1 cellular context compared by ENCODE assay signal in the genomic region with DNA sequence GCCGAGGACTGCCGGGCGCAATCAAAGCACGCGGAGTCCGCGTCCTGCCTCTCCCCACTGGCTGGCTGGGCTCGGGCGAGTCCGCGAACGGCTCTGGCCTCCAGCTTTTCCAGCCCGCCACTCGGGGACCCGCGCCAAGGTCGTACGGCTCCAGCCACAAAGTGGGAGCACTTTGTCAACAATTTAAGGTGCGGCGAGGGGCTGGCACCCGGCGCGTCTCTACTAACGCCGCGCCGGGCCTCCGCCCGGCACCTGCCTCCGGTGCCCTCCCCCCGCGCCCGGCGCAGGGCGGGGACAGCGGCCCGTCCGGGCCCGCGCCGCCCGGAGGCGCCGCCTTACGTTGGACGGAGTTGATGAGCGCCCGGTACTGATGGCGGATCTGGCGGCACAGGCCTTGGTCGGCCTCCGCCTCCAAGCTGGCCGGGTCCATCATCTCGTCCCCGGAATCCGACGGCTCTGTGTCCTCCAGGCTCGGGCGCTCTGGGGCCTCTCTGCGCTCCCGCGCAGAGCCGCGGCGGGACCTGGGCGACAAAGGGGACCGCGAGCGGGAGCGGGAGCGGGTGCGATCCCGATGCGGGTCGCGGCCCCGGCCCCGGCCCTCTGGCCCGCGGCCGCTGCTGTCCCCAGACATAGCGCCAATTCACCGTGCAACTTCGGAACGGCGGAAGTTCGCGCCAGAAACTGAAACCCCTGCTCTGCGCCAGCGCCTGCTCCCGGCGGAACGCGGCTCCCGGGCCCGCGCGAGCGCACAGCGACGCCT.
A peak's percentile ranks its signal among the peaks of the same experiment; 100 is the strongest.
TF ChIP-seq lines count a peak whose summit lies in the region.

A gene with protein sequence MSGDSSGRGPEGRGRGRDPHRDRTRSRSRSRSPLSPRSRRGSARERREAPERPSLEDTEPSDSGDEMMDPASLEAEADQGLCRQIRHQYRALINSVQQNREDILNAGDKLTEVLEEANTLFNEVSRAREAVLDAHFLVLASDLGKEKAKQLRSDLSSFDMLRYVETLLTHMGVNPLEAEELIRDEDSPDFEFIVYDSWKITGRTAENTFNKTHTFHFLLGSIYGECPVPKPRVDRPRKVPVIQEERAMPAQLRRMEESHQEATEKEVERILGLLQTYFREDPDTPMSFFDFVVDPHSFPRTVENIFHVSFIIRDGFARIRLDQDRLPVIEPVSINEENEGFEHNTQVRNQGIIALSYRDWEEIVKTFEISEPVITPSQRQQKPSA (minus strand): TSS at position 683 of the 760 bp plus-strand sequence. CDS start 52 bp downstream, at position 631.

TF ChIP-seq in HEK293, 187 proteins besides CTCF, POLR2A, EP300 and RAD21 (continued from another document and continues in another):
- TF ChIP-seq ZNF521 (tag by site-specific recombination; IDR thresholded peaks at IDR 0.05): no peak
- no peak for TF ChIP-seq ZNF10 (tag by site-specific recombination; IDR thresholded peaks at IDR 0.05)
- no peak for TF ChIP-seq ZNF555 (tag by site-specific recombination; conservative IDR thresholded peaks at IDR 0.05)
- TF ChIP-seq ZNF777 (tag by site-specific recombination; IDR thresholded peaks at IDR 0.05; ENCODE audit: borderline replicate concordance): no peak
- no peak for TF ChIP-seq HOXC10 (CRISPR knock-in tag; IDR thresholded peaks at IDR 0.05)
- TF ChIP-seq, protein P1, sequence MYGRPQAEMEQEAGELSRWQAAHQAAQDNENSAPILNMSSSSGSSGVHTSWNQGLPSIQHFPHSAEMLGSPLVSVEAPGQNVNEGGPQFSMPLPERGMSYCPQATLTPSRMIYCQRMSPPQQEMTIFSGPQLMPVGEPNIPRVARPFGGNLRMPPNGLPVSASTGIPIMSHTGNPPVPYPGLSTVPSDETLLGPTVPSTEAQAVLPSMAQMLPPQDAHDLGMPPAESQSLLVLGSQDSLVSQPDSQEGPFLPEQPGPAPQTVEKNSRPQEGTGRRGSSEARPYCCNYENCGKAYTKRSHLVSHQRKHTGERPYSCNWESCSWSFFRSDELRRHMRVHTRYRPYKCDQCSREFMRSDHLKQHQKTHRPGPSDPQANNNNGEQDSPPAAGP (tag by site-specific recombination; IDR thresholded peaks at IDR 0.05): no peak
- no peak for TF ChIP-seq ZNF785 (tag by site-specific recombination; IDR thresholded peaks at IDR 0.05)
- no peak for TF ChIP-seq OVOL3 (tag by site-specific recombination; IDR thresholded peaks at IDR 0.05)
- no peak for TF ChIP-seq ZNF404 (tag by site-specific recombination; IDR thresholded peaks at IDR 0.05)
- TF ChIP-seq, protein P2, sequence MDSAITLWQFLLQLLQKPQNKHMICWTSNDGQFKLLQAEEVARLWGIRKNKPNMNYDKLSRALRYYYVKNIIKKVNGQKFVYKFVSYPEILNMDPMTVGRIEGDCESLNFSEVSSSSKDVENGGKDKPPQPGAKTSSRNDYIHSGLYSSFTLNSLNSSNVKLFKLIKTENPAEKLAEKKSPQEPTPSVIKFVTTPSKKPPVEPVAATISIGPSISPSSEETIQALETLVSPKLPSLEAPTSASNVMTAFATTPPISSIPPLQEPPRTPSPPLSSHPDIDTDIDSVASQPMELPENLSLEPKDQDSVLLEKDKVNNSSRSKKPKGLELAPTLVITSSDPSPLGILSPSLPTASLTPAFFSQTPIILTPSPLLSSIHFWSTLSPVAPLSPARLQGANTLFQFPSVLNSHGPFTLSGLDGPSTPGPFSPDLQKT (IDR thresholded peaks at IDR 0.05; ENCODE audit: borderline replicate concordance, low read depth, low read length): no peak
- TF ChIP-seq ZBTB17 (tag by site-specific recombination; IDR thresholded peaks at IDR 0.05): peak; percentile 21; the same call in 1 of the 2 replicates
- TF ChIP-seq, protein P3, sequence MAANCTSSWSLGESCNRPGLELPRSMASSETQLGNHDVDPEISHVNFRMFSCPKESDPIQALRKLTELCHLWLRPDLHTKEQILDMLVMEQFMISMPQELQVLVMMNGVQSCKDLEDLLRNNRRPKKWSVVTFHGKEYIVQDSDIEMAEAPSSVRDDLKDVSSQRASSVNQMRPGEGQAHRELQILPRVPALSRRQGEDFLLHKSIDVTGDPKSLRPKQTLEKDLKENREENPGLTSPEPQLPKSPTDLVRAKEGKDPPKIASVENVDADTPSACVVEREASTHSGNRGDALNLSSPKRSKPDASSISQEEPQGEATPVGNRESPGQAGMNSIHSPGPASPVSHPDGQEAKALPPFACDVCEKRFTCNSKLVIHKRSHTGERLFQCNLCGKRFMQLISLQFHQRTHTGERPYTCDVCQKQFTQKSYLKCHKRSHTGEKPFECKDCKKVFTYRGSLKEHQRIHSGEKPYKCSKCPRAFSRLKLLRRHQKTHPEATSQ (tag by site-specific recombination; IDR thresholded peaks at IDR 0.05): no peak; the same call in 1 of the 2 replicates
- TF ChIP-seq, protein P4, sequence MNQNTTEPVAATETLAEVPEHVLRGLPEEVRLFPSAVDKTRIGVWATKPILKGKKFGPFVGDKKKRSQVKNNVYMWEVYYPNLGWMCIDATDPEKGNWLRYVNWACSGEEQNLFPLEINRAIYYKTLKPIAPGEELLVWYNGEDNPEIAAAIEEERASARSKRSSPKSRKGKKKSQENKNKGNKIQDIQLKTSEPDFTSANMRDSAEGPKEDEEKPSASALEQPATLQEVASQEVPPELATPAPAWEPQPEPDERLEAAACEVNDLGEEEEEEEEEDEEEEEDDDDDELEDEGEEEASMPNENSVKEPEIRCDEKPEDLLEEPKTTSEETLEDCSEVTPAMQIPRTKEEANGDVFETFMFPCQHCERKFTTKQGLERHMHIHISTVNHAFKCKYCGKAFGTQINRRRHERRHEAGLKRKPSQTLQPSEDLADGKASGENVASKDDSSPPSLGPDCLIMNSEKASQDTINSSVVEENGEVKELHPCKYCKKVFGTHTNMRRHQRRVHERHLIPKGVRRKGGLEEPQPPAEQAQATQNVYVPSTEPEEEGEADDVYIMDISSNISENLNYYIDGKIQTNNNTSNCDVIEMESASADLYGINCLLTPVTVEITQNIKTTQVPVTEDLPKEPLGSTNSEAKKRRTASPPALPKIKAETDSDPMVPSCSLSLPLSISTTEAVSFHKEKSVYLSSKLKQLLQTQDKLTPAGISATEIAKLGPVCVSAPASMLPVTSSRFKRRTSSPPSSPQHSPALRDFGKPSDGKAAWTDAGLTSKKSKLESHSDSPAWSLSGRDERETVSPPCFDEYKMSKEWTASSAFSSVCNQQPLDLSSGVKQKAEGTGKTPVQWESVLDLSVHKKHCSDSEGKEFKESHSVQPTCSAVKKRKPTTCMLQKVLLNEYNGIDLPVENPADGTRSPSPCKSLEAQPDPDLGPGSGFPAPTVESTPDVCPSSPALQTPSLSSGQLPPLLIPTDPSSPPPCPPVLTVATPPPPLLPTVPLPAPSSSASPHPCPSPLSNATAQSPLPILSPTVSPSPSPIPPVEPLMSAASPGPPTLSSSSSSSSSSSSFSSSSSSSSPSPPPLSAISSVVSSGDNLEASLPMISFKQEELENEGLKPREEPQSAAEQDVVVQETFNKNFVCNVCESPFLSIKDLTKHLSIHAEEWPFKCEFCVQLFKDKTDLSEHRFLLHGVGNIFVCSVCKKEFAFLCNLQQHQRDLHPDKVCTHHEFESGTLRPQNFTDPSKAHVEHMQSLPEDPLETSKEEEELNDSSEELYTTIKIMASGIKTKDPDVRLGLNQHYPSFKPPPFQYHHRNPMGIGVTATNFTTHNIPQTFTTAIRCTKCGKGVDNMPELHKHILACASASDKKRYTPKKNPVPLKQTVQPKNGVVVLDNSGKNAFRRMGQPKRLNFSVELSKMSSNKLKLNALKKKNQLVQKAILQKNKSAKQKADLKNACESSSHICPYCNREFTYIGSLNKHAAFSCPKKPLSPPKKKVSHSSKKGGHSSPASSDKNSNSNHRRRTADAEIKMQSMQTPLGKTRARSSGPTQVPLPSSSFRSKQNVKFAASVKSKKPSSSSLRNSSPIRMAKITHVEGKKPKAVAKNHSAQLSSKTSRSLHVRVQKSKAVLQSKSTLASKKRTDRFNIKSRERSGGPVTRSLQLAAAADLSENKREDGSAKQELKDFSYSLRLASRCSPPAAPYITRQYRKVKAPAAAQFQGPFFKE (tag by site-specific recombination; IDR thresholded peaks at IDR 0.05; ENCODE audit: borderline replicate concordance): no peak
- TF ChIP-seq ZNF623 (tag by site-specific recombination; IDR thresholded peaks at IDR 0.05): no peak
- peak; percentile 14; the same call in 1 of the 2 replicates for TF ChIP-seq SP7 (tag by site-specific recombination; IDR thresholded peaks at IDR 0.05)
- TF ChIP-seq, protein P5, sequence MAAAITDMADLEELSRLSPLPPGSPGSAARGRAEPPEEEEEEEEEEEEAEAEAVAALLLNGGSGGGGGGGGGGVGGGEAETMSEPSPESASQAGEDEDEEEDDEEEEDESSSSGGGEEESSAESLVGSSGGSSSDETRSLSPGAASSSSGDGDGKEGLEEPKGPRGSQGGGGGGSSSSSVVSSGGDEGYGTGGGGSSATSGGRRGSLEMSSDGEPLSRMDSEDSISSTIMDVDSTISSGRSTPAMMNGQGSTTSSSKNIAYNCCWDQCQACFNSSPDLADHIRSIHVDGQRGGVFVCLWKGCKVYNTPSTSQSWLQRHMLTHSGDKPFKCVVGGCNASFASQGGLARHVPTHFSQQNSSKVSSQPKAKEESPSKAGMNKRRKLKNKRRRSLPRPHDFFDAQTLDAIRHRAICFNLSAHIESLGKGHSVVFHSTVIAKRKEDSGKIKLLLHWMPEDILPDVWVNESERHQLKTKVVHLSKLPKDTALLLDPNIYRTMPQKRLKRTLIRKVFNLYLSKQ (tag by site-specific recombination; IDR thresholded peaks at IDR 0.05; ENCODE audit: borderline replicate concordance): no peak
- no peak for TF ChIP-seq KLF9 (tag by site-specific recombination; IDR thresholded peaks at IDR 0.05; ENCODE audit: low read depth)
- no peak for TF ChIP-seq ZNF664 (tag by site-specific recombination; IDR thresholded peaks at IDR 0.05)
- no peak; the same call in 1 of the 2 replicates for TF ChIP-seq ZNF585B (tag by site-specific recombination; IDR thresholded peaks at IDR 0.05)
- no peak for TF ChIP-seq ZIC2 (tag by site-specific recombination; IDR thresholded peaks at IDR 0.05)
- 0 out of 2 replicates have a peak, but pooled peaks have one; percentile 0 for TF ChIP-seq GLIS1 (tag by site-specific recombination; IDR thresholded peaks at IDR 0.05)
- no peak for TF ChIP-seq ZNF571 (tag by site-specific recombination; IDR thresholded peaks at IDR 0.05)
- TF ChIP-seq ZNF548 (tag by site-specific recombination; IDR thresholded peaks at IDR 0.05): no peak
- TF ChIP-seq, protein P6, sequence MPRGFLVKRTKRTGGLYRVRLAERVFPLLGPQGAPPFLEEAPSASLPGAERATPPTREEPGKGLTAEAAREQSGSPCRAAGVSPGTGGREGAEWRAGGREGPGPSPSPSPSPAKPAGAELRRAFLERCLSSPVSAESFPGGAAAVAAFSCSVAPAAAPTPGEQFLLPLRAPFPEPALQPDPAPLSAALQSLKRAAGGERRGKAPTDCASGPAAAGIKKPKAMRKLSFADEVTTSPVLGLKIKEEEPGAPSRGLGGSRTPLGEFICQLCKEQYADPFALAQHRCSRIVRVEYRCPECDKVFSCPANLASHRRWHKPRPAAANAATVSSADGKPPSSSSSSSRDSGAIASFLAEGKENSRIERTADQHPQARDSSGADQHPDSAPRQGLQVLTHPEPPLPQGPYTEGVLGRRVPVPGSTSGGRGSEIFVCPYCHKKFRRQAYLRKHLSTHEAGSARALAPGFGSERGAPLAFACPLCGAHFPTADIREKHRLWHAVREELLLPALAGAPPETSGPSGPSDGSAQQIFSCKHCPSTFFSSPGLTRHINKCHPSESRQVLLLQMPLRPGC (tag by site-specific recombination; IDR thresholded peaks at IDR 0.05): no peak
- TF ChIP-seq ZNF266 (tag by site-specific recombination; IDR thresholded peaks at IDR 0.05; ENCODE audit: low read depth): no peak
- TF ChIP-seq SALL2 (tag by site-specific recombination; IDR thresholded peaks at IDR 0.05; ENCODE audit: borderline replicate concordance): no peak
- no peak for TF ChIP-seq GLI4 (tag by site-specific recombination; IDR thresholded peaks at IDR 0.05)
- peak; percentile 57 for TF ChIP-seq ZNF600 (tag by site-specific recombination; IDR thresholded peaks at IDR 0.05)
- TF ChIP-seq, protein P7, sequence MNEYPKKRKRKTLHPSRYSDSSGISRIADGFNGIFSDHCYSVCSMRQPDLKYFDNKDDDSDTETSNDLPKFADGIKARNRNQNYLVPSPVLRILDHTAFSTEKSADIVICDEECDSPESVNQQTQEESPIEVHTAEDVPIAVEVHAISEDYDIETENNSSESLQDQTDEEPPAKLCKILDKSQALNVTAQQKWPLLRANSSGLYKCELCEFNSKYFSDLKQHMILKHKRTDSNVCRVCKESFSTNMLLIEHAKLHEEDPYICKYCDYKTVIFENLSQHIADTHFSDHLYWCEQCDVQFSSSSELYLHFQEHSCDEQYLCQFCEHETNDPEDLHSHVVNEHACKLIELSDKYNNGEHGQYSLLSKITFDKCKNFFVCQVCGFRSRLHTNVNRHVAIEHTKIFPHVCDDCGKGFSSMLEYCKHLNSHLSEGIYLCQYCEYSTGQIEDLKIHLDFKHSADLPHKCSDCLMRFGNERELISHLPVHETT (tag by site-specific recombination; IDR thresholded peaks at IDR 0.05): no peak
- no peak for TF ChIP-seq SCRT1 (tag by site-specific recombination; IDR thresholded peaks at IDR 0.05; ENCODE audit: borderline replicate concordance)
- TF ChIP-seq KLF16 (tag by site-specific recombination; IDR thresholded peaks at IDR 0.05): no peak
- no peak for TF ChIP-seq ZNF791 (tag by site-specific recombination; IDR thresholded peaks at IDR 0.05)
- no peak for TF ChIP-seq ZNF558 (tag by site-specific recombination; IDR thresholded peaks at IDR 0.05)
- TF ChIP-seq, protein P8, sequence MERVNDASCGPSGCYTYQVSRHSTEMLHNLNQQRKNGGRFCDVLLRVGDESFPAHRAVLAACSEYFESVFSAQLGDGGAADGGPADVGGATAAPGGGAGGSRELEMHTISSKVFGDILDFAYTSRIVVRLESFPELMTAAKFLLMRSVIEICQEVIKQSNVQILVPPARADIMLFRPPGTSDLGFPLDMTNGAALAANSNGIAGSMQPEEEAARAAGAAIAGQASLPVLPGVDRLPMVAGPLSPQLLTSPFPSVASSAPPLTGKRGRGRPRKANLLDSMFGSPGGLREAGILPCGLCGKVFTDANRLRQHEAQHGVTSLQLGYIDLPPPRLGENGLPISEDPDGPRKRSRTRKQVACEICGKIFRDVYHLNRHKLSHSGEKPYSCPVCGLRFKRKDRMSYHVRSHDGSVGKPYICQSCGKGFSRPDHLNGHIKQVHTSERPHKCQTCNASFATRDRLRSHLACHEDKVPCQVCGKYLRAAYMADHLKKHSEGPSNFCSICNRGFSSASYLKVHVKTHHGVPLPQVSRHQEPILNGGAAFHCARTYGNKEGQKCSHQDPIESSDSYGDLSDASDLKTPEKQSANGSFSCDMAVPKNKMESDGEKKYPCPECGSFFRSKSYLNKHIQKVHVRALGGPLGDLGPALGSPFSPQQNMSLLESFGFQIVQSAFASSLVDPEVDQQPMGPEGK (tag by site-specific recombination; IDR thresholded peaks at IDR 0.05): peak; percentile 44; the same call in 1 of the 2 replicates
- TF ChIP-seq ZNF423 (tag by site-specific recombination; IDR thresholded peaks at IDR 0.05): no peak
- TF ChIP-seq OSR2 (tag by site-specific recombination; IDR thresholded peaks at IDR 0.05): peak; percentile 42; the same call in 1 of the 2 replicates
- no peak for TF ChIP-seq ZNF132 (tag by site-specific recombination; IDR thresholded peaks at IDR 0.05; ENCODE audit: borderline replicate concordance)
- TF ChIP-seq, protein P9, sequence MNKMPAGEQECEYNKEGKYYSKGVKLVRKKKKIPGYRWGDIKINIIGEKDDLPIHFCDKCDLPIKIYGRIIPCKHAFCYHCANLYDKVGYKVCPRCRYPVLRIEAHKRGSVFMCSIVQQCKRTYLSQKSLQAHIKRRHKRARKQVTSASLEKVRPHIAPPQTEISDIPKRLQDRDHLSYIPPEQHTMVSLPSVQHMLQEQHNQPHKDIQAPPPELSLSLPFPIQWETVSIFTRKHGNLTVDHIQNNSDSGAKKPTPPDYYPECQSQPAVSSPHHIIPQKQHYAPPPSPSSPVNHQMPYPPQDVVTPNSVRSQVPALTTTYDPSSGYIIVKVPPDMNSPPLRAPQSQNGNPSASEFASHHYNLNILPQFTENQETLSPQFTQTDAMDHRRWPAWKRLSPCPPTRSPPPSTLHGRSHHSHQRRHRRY (tag by site-specific recombination; IDR thresholded peaks at IDR 0.05): no peak
- TF ChIP-seq ZBTB20 (tag by site-specific recombination; IDR thresholded peaks at IDR 0.05): peak; percentile 80
